21 cellular contexts compared by ENCODE assay signal in genomic region chr3:149611149-149611548, GRCh38.
"Had no signal": no experiment of that assay in that cellular context is flagged by ENCODE, and none has a peak within 500 bp of the region (broad histone marks: within the 10 kb centered on the region; RNA-seq: fewer than 3 reads in every experiment).

No MANE protein-coding gene starts in this region.

- H3K9ac ChIP-seq: SK-N-SH had no signal

- H3K27ac ChIP-seq: VCaP had no signal

- H3K4me2 ChIP-seq: SK-N-SH had no signal

- H3K9me3 ChIP-seq: MG63, SK-N-SH had no signal

- H3K27me3 ChIP-seq: MG63 had no signal

- ATAC-seq: activated T-helper 17 cell treated with anti-CD3 and anti-CD28 coated beads, Interleukin-2, amount 50 U/mL, for 72 hours had no signal

- DNase-seq: activated CD4-positive, alpha-beta memory T cell treated with anti-CD3 and anti-CD28 coated beads for 36 hours; activated CD4-positive, alpha-beta T cell treated with anti-CD3 and anti-CD28 coated beads, Interleukin-2, amount 10 ng/mL, durations not matched to agents 7 days and 5 days; activated CD4-positive, CD25-positive, alpha-beta regulatory T cell; activated CD8-positive, alpha-beta memory T cell treated with anti-CD3 and anti-CD28 coated beads for 24 hours; activated gamma-delta T cell treated with Interleukin-2 at 50 U/mL for 16 hours; activated naive CD4-positive, alpha-beta T cell treated with anti-CD3 and anti-CD28 coated beads, Interleukin-2, amount 10 ng/mL, durations not matched to agents 7 days and 5 days; activated naive CD8-positive, alpha-beta T cell treated with anti-CD3 and anti-CD28 coated beads for 36 hours; activated T-cell treated with anti-CD3 and anti-CD28 coated beads, Interleukin-2, amount 50 U/mL, for 48 hours; MV-4-11; NCI-H1092 treated with DMSO at 0.1 percent for 48 hours; NCI-H1417 treated with DMSO at 0.1 percent for 48 hours; NCI-H1694 treated with DMSO at 0.1 percent for 48 hours; NCI-H2029 treated with DMSO at 0.1 percent for 48 hours; NCI-H345; NCI-H524; SIG-M5; SK-N-SH; T-helper 1 cell had no signal

- H3K4me3 ChIP-seq: MG63 had no signal
